In the genomic region with DNA sequence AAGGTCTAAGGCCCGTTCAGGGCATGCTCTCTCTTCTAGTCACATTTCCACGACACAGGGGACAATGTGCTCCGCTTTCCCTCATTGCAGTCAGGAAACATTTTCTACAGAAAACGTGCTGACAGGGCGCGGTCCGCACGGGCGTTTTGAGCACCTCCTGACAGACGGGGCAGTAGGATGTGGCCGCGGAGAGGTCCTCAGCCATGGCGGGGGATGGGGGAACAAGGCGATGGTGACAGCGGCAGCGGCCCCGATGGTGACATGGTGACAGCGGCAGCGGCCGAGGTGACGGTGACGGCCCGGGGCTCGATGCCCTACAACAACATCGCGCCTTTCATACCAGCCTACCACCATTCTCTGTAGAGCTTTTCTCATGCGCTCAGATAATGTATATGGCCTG, we compare ENCODE assay signal across 26 cellular contexts. TPM values are rescaled to one million over a fixed set of nuclear protein-coding genes. Genes with fewer than 3 reads are reported as not detected.
DNase-seq lines count a peak whose midpoint lies in the region; ATAC-seq and TF ChIP-seq lines count a peak whose summit lies in the region.
"Had no signal": no experiment of that assay in that cellular context is flagged by ENCODE, and none has a peak within 500 bp of the region (broad histone marks: within the 10 kb centered on the region; RNA-seq: fewer than 3 reads in every experiment).

No MANE protein-coding gene starts in this region.

- H3K4me1 Mint-ChIP-seq in activated T-cell treated with anti-CD3 and anti-CD28 coated beads, Interleukin-2, amount 50 U/mL, for 72 hours (ENCODE audit: low read depth), result peaks cover 28% of the 10 kb centered on the region
- peaks cover 6% of the 10 kb centered on the region for H3K4me1 Mint-ChIP-seq in MCF 10A (ENCODE audit: insufficient read depth, unreplicated experiment)

- no peak overlapping the region for H3K27ac ChIP-seq in right cardiac atrium (ENCODE audit: low read length)
- H3K27ac ChIP-seq in subcutaneous abdominal adipose tissue (ENCODE audit: low read depth, low read length), result peak overlapping the region; percentile 8
- H3K27ac ChIP-seq: body of pancreas, SK-N-MC, upper lobe of left lung had no signal

- no peak overlapping the region for H3K4me3 Mint-ChIP-seq in activated T-cell treated with anti-CD3 and anti-CD28 coated beads, Interleukin-2, amount 50 U/mL, for 72 hours
- no peak overlapping the region for H3K4me3 Mint-ChIP-seq in MCF 10A (ENCODE audit: unreplicated experiment)
- H3K4me3 Mint-ChIP-seq: activated CD4-positive, alpha-beta T cell treated with anti-CD3 and anti-CD28 coated beads, Interleukin-2, amount 10 ng/mL, durations not matched to agents 7 days and 5 days; activated naive CD8-positive, alpha-beta T cell treated with anti-CD3 and anti-CD28 coated beads, Interleukin-2, amount 10 ng/mL, durations not matched to agents 7 days and 5 days; B cell; T-helper 17 cell had no signal

- 71% methylated on average over 27 of the region's 27 CpGs for WGBS in right cardiac atrium

- ATAC-seq in activated T-cell treated with anti-CD3 and anti-CD28 coated beads, Interleukin-2, amount 50 U/mL, for 72 hours (replicated peaks in 1 of 2), result no peak
- ATAC-seq in right cardiac atrium, result no peak
- no peak for ATAC-seq in HG03432 (IDR thresholded peaks at IDR 0.05; ENCODE audit: unreplicated experiment)
- ATAC-seq: body of pancreas, GM12878, mucosa of descending colon, T-helper 17 cell had no signal

- H3K27ac Mint-ChIP-seq in activated T-cell treated with anti-CD3 and anti-CD28 coated beads, Interleukin-2, amount 50 U/mL, for 72 hours, result peak overlapping the region; percentile 68
- no peak overlapping the region for H3K27ac Mint-ChIP-seq in MCF 10A (ENCODE audit: low read depth, unreplicated experiment)
- H3K27ac Mint-ChIP-seq: activated CD4-positive, alpha-beta T cell treated with anti-CD3 and anti-CD28 coated beads, Interleukin-2, amount 10 ng/mL, durations not matched to agents 7 days and 5 days; activated naive CD8-positive, alpha-beta T cell treated with anti-CD3 and anti-CD28 coated beads, Interleukin-2, amount 10 ng/mL, durations not matched to agents 7 days and 5 days; activated T-helper 2 cell treated with anti-CD3 and anti-CD28 coated beads, Interferon-gamma antibody, Interleukin-2, Interleukin-4, amounts not matched to agents 10 μg/mL and 5 μg/mL and 100 μg/mL, durations not matched to agents 14 hours and 24 hours and 36 hours; B cell; T-helper 17 cell had no signal

- POLR2A ChIA-PET in MCF 10A (lab: Yijun Ruan, JAX), result no interaction called here

- H3K36me3 Mint-ChIP-seq in activated T-cell treated with anti-CD3 and anti-CD28 coated beads, Interleukin-2, amount 50 U/mL, for 72 hours (ENCODE audit: insufficient read depth in 2 of 2), result no peaks in the 10 kb centered on the region
- no peaks in the 10 kb centered on the region for H3K36me3 Mint-ChIP-seq in MCF 10A (ENCODE audit: insufficient read depth, unreplicated experiment)

- no peak for DNase-seq in activated T-cell treated with anti-CD3 and anti-CD28 coated beads, Interleukin-2, amount 50 U/mL, for 72 hours
- no peak for DNase-seq in activated T-cell treated with anti-CD3 and anti-CD28 coated beads, Interleukin-2, amount 50 U/mL, for 1 hour
- peak; percentile 13 for DNase-seq in cortex of kidney (lab: John Stamatoyannopoulos, UW)
- peak; percentile 35 to 79 (median 67) for DNase-seq in right cardiac atrium
- no peak for DNase-seq in MCF 10A (ENCODE audit: unreplicated experiment)
- no peak for DNase-seq in D341Med (ENCODE audit: low spot score)
- DNase-seq: 8988T; activated CD4-positive, alpha-beta T cell treated with anti-CD3 and anti-CD28 coated beads, Interleukin-2, amount 10 ng/mL, durations not matched to agents 7 days and 5 days; activated naive CD8-positive, alpha-beta T cell treated with anti-CD3 and anti-CD28 coated beads, Interleukin-2, amount 10 ng/mL, durations not matched to agents 7 days and 5 days; body of pancreas; DMS79; head of caudate nucleus; mucosa of descending colon; NCI-H1436 treated with DMSO at 0.1 percent for 48 hours; NCI-H524; stimulated activated CD4-positive, alpha-beta T cell treated with anti-CD3 and anti-CD28 coated beads, Interleukin-2, amount 100 ng/mL, for 48 hours; stimulated activated naive CD4-positive, alpha-beta T cell treated with Interleukin-2 at 50 U/mL for 16 hours; T-helper 17 cell had no signal

- CTCF ChIA-PET in MCF 10A (lab: Yijun Ruan, JAX), result no interaction called here

- H3K27me3 ChIP-seq in right cardiac atrium (ENCODE audit: control insufficient read depth, insufficient read depth) (no peaks in the 10 kb centered on the region), subcutaneous abdominal adipose tissue (ENCODE audit: control insufficient read depth in 5 of 5, insufficient read depth in 4 of 5, low read length in 5 of 5) (no peaks in the 10 kb centered on the region)
- H3K27me3 ChIP-seq: body of pancreas had no signal

- H3K9me3 ChIP-seq in right cardiac atrium (ENCODE audit: control insufficient read depth, low read length) (no peaks in the 10 kb centered on the region), subcutaneous abdominal adipose tissue (ENCODE audit: control insufficient read depth in 5 of 5, low read length in 5 of 5) (no peaks in the 10 kb centered on the region)
- H3K9me3 ChIP-seq: body of pancreas, mucosa of descending colon, upper lobe of left lung had no signal

- H3K27me3 Mint-ChIP-seq in activated T-cell treated with anti-CD3 and anti-CD28 coated beads, Interleukin-2, amount 50 U/mL, for 72 hours (ENCODE audit: low read depth), result no peaks in the 10 kb centered on the region
- H3K27me3 Mint-ChIP-seq in MCF 10A (ENCODE audit: insufficient read depth, unreplicated experiment), result no peaks in the 10 kb centered on the region
- H3K27me3 Mint-ChIP-seq: activated CD4-positive, alpha-beta T cell treated with anti-CD3 and anti-CD28 coated beads, Interleukin-2, amount 10 ng/mL, durations not matched to agents 7 days and 5 days; activated naive CD8-positive, alpha-beta T cell treated with anti-CD3 and anti-CD28 coated beads, Interleukin-2, amount 10 ng/mL, durations not matched to agents 7 days and 5 days; B cell; T-helper 17 cell had no signal

- no TSS peak for BruUV-seq in MCF 10A (replicated peaks; lab: Mats Ljungman, UMichigan)

- TF ChIP-seq CTCF in MCF 10A (IDR thresholded peaks at IDR 0.05; ENCODE audit: unreplicated experiment), result no peak

- H3K4me3 ChIP-seq in right cardiac atrium (ENCODE audit: low read length), result peak overlapping the region; percentile 54
- H3K4me3 ChIP-seq in subcutaneous abdominal adipose tissue (ENCODE audit: low read depth in 1 of 5, low read length in 5 of 5), result peak overlapping the region in 1 of 5 donors; percentile 35
- H3K4me3 ChIP-seq: body of pancreas, GM12878, mucosa of descending colon, SK-N-MC, smooth muscle cell, upper lobe of left lung had no signal

- H3K4me1 ChIP-seq in right cardiac atrium (ENCODE audit: control insufficient read depth, insufficient read depth, low read length) (peaks cover 3% of the 10 kb centered on the region), subcutaneous abdominal adipose tissue (ENCODE audit: control insufficient read depth in 5 of 5, insufficient read depth in 5 of 5, low read length in 5 of 5) (peaks cover 0 to 57% (median 36%) of the 10 kb centered on the region in 5 donors)

- H3K9ac ChIP-seq in subcutaneous abdominal adipose tissue (ENCODE audit: low read length in 5 of 5), result peak overlapping the region in 1 of 5 donors; percentile 6

- H3K36me3 ChIP-seq in subcutaneous abdominal adipose tissue (ENCODE audit: control insufficient read depth in 5 of 5, insufficient read depth in 5 of 5, low read length in 5 of 5), result peaks cover 0 to 3% (median 0%) of the 10 kb centered on the region in 5 donors
- H3K36me3 ChIP-seq: upper lobe of left lung had no signal

- intact Hi-C loops in right cardiac atrium (cut with DNase I) (loop anchor here in 3 of 4 donors (5.0 to 10.0 kb wide), 3 partner anchors 64 to 106 kb away; no protein-coding TSS in a partner anchor), MCF 10A (cut with micrococcal nuclease) (loop anchor here (10.0 kb wide), 1 partner anchor 154 kb away; no protein-coding TSS in a partner anchor)

- H3K9me3 Mint-ChIP-seq in activated T-cell treated with anti-CD3 and anti-CD28 coated beads, Interleukin-2, amount 50 U/mL, for 72 hours, result no peaks in the 10 kb centered on the region
- no peaks in the 10 kb centered on the region for H3K9me3 Mint-ChIP-seq in MCF 10A (ENCODE audit: unreplicated experiment)
- H3K9me3 Mint-ChIP-seq: activated CD4-positive, alpha-beta T cell treated with anti-CD3 and anti-CD28 coated beads, Interleukin-2, amount 10 ng/mL, durations not matched to agents 7 days and 5 days; activated naive CD8-positive, alpha-beta T cell treated with anti-CD3 and anti-CD28 coated beads, Interleukin-2, amount 10 ng/mL, durations not matched to agents 7 days and 5 days; activated T-helper 2 cell treated with anti-CD3 and anti-CD28 coated beads, Interferon-gamma antibody, Interleukin-2, Interleukin-4, amounts not matched to agents 10 μg/mL and 5 μg/mL and 100 μg/mL, durations not matched to agents 14 hours and 24 hours and 36 hours had no signal

RNA-seq across cellular contexts. Expression of gene PLPP1, which starts 4.1 kb away (rescaled TPM):
- 10 to 100 TPM; 12.2 to 23.3 TPM for total RNA-seq in activated T-cell treated with anti-CD3 and anti-CD28 coated beads, Interleukin-2, amount 50 U/mL, for 72 hours
- total RNA-seq in right cardiac atrium (100 to 1,000 TPM in 1 of 4 donors, 10 to 100 TPM in 3; 79.8 to 110 (median 88.8) TPM), MCF 10A (2022) (7.5 and 10.4 TPM in 2 replicates)
- 150 TPM for polyA plus RNA-seq in right cardiac atrium

Comparison
In these comparisons a context has a peak if more than half of its experiments do, and no peak if none do; other contexts are left out.
1. DNase-seq: peak in cortex of kidney (single experiment) and right cardiac atrium (3 of 3); none in activated T-cell treated with anti-CD3 and anti-CD28 coated beads, Interleukin-2, amount 50 U/mL, for 72 hours (0 of 2), activated T-cell treated with anti-CD3 and anti-CD28 coated beads, Interleukin-2, amount 50 U/mL, for 1 hour (single experiment), MCF 10A (single experiment) and D341Med (single experiment).